In genomic region chr12:21526721-21527345, GRCh38 we compare ENCODE assay signal across 8 cellular contexts. TPM values are rescaled to one million over a fixed set of nuclear protein-coding genes. Genes with fewer than 3 reads are reported as not detected.
DNase-seq lines count a peak whose midpoint lies in the region; ATAC-seq and TF ChIP-seq lines count a peak whose summit lies in the region.

No MANE protein-coding gene starts in this region.

- H3K27ac ChIP-seq in upper lobe of left lung = no peak overlapping the region

- TF ChIP-seq POLR2A in upper lobe of left lung (IDR thresholded peaks at IDR 0.05) = no peak

- DNase-seq in activated naive CD4-positive, alpha-beta T cell treated with anti-CD3 and anti-CD28 coated beads, Interleukin-2, amount 50 U/mL, for 72 hours (ENCODE audit: low spot score in 2 of 2) = no peak
- no peak for DNase-seq in activated naive CD8-positive, alpha-beta T cell treated with anti-CD3 and anti-CD28 coated beads, Interleukin-2, amount 50 U/mL, for 24 hours
- peak; percentile 37 for DNase-seq in kidney tubule cell (ENCODE audit: low spot score)
- DNase-seq in upper lobe of left lung = no peak
- no peak for DNase-seq in midbrain (lab: John Stamatoyannopoulos, UW)
- DNase-seq in SHP77 (lab: John Stamatoyannopoulos, UW) = no peak

- peaks cover 0 to 25% (median 12%) of the 10 kb centered on the region in 4 donors for H3K4me1 ChIP-seq in upper lobe of left lung

- peaks cover 9% of the 10 kb centered on the region for H3K9me3 Mint-ChIP-seq in activated naive CD4-positive, alpha-beta T cell treated with anti-CD3 and anti-CD28 coated beads, Interleukin-2, amount 50 U/mL, for 24 hours
- H3K9me3 Mint-ChIP-seq in activated naive CD4-positive, alpha-beta T cell treated with anti-CD3 and anti-CD28 coated beads, Interleukin-2, amount 50 U/mL, for 72 hours = peaks cover 7 to 12% of the 10 kb centered on the region in 2 donors
- peaks cover 6% of the 10 kb centered on the region for H3K9me3 Mint-ChIP-seq in activated naive CD8-positive, alpha-beta T cell treated with anti-CD3 and anti-CD28 coated beads, Interleukin-2, amount 50 U/mL, for 24 hours

- H3K27ac Mint-ChIP-seq in activated naive CD4-positive, alpha-beta T cell treated with anti-CD3 and anti-CD28 coated beads, Interleukin-2, amount 50 U/mL, for 24 hours = no peak overlapping the region
- no peak overlapping the region for H3K27ac Mint-ChIP-seq in activated naive CD4-positive, alpha-beta T cell treated with anti-CD3 and anti-CD28 coated beads, Interleukin-2, amount 50 U/mL, for 72 hours
- H3K27ac Mint-ChIP-seq in activated naive CD8-positive, alpha-beta T cell treated with anti-CD3 and anti-CD28 coated beads, Interleukin-2, amount 50 U/mL, for 24 hours = no peak overlapping the region

- peaks cover 19% of the 10 kb centered on the region for H3K27me3 Mint-ChIP-seq in activated naive CD4-positive, alpha-beta T cell treated with anti-CD3 and anti-CD28 coated beads, Interleukin-2, amount 50 U/mL, for 24 hours
- peaks cover 28% of the 10 kb centered on the region for H3K27me3 Mint-ChIP-seq in activated naive CD8-positive, alpha-beta T cell treated with anti-CD3 and anti-CD28 coated beads, Interleukin-2, amount 50 U/mL, for 24 hours

- no peaks in the 10 kb centered on the region for H3K36me3 ChIP-seq in upper lobe of left lung

- ATAC-seq in activated naive CD4-positive, alpha-beta T cell treated with anti-CD3 and anti-CD28 coated beads, Interleukin-2, amount 50 U/mL, for 72 hours = no peak
- ATAC-seq in activated naive CD8-positive, alpha-beta T cell treated with anti-CD3 and anti-CD28 coated beads, Interleukin-2, amount 50 U/mL, for 24 hours = no peak
- ATAC-seq in upper lobe of left lung (ENCODE audit: low FRiP score in 2 of 2) = no peak
- ATAC-seq in esophagus mucosa = no peak

- H3K27me3 ChIP-seq in upper lobe of left lung = peaks cover 0 to 10% (median 2%) of the 10 kb centered on the region in 4 donors

- peaks cover 14% of the 10 kb centered on the region for H3K4me1 Mint-ChIP-seq in activated naive CD4-positive, alpha-beta T cell treated with anti-CD3 and anti-CD28 coated beads, Interleukin-2, amount 50 U/mL, for 24 hours
- H3K4me1 Mint-ChIP-seq in activated naive CD8-positive, alpha-beta T cell treated with anti-CD3 and anti-CD28 coated beads, Interleukin-2, amount 50 U/mL, for 24 hours = peaks cover 6% of the 10 kb centered on the region

- peak overlapping the region; percentile 84 for H3K4me3 Mint-ChIP-seq in activated naive CD4-positive, alpha-beta T cell treated with anti-CD3 and anti-CD28 coated beads, Interleukin-2, amount 50 U/mL, for 24 hours
- peak overlapping the region; percentile 74 for H3K4me3 Mint-ChIP-seq in activated naive CD8-positive, alpha-beta T cell treated with anti-CD3 and anti-CD28 coated beads, Interleukin-2, amount 50 U/mL, for 24 hours

- peaks cover 0 to 3% (median 0%) of the 10 kb centered on the region in 4 donors for H3K9me3 ChIP-seq in upper lobe of left lung

- H3K36me3 Mint-ChIP-seq in activated naive CD4-positive, alpha-beta T cell treated with anti-CD3 and anti-CD28 coated beads, Interleukin-2, amount 50 U/mL, for 24 hours = peaks cover 2% of the 10 kb centered on the region
- H3K36me3 Mint-ChIP-seq in activated naive CD4-positive, alpha-beta T cell treated with anti-CD3 and anti-CD28 coated beads, Interleukin-2, amount 50 U/mL, for 72 hours = no peaks in the 10 kb centered on the region
- H3K36me3 Mint-ChIP-seq in activated naive CD8-positive, alpha-beta T cell treated with anti-CD3 and anti-CD28 coated beads, Interleukin-2, amount 50 U/mL, for 24 hours (ENCODE audit: low read depth) = no peaks in the 10 kb centered on the region

- WGBS in upper lobe of left lung, 2 donors = 46 to 57% methylated on average over 12 of the region's 12 CpGs

- no peak for TF ChIP-seq CTCF in upper lobe of left lung (IDR thresholded peaks at IDR 0.05)

- TF ChIP-seq EP300 in upper lobe of left lung (IDR thresholded peaks at IDR 0.05) = no peak

- H3K4me3 ChIP-seq in upper lobe of left lung = peak overlapping the region in 3 of 4 donors; percentile 49 to 65 (median 59)

RNA-seq across cellular contexts. Expression of gene SPX, which starts 0.7 kb away (rescaled TPM):
- under 1 TPM; 0.30 to 0.39 TPM for total RNA-seq in activated naive CD4-positive, alpha-beta T cell treated with anti-CD3 and anti-CD28 coated beads, Interleukin-2, amount 50 U/mL, for 72 hours
- total RNA-seq in upper lobe of left lung = 1 to 10 TPM in 2 of 6 donors, under 1 TPM in 2, not detected in 2; 0.40 to 1.2 (median 0.88) TPM
- 0.08 TPM for total RNA-seq in esophagus mucosa

RNA-seq across cellular contexts. Expression of gene GOLT1B, which starts 25.2 kb away (rescaled TPM):
- 10 to 100 TPM; 29.4 to 63.0 TPM for total RNA-seq in activated naive CD4-positive, alpha-beta T cell treated with anti-CD3 and anti-CD28 coated beads, Interleukin-2, amount 50 U/mL, for 72 hours
- total RNA-seq in upper lobe of left lung = 10 to 100 TPM in 5 of 6 donors, 1 to 10 TPM in 1; 4.2 to 36.7 (median 25.4) TPM
- total RNA-seq in esophagus mucosa = 15.1 TPM

RNA-seq across cellular contexts. Expression of gene RECQL, which starts 25.4 kb away (rescaled TPM):
- total RNA-seq in activated naive CD4-positive, alpha-beta T cell treated with anti-CD3 and anti-CD28 coated beads, Interleukin-2, amount 50 U/mL, for 72 hours = 100 to 1,000 TPM in 1 of 2 donors, 10 to 100 TPM in 1; 86.4 to 126 TPM
- 10 to 100 TPM; 15.7 to 34.2 (median 28.0) TPM for total RNA-seq in upper lobe of left lung
- 16.7 TPM for total RNA-seq in esophagus mucosa
